ENCODE assay signal across 16 cellular contexts in genomic region chr2:202653890-202654289, GRCh38. TPM values are rescaled to one million over a fixed set of nuclear protein-coding genes. Genes with fewer than 3 reads are reported as not detected.
DNase-seq lines count a peak whose midpoint lies in the region; ATAC-seq and TF ChIP-seq lines count a peak whose summit lies in the region.
"Had no signal": no experiment of that assay in that cellular context is flagged by ENCODE, and none has a peak within 500 bp of the region (broad histone marks: within the 10 kb centered on the region; RNA-seq: fewer than 3 reads in every experiment).

No MANE protein-coding gene starts in this region.

- intact Hi-C loops in activated naive CD4-positive, alpha-beta T cell treated with anti-CD3 and anti-CD28 coated beads for 36 hours (cut with micrococcal nuclease) = no loop called here

- CTCF ChIA-PET in activated naive CD4-positive, alpha-beta T cell treated with anti-CD3 and anti-CD28 coated beads for 36 hours (lab: Charles Lee) = no interaction called here
- CTCF ChIA-PET in activated naive CD4-positive, alpha-beta T cell treated with anti-CD3 and anti-CD28 coated beads, Interleukin-2, amount 10 ng/mL, durations not matched to agents 7 days and 5 days (lab: Charles Lee) = no interaction called here
- CTCF ChIA-PET in T-cell (lab: Charles Lee) = no interaction called here

- POLR2A ChIA-PET in T-cell (lab: Charles Lee) = no interaction called here

- H3K4me1 Mint-ChIP-seq in activated naive CD4-positive, alpha-beta T cell treated with anti-CD3 and anti-CD28 coated beads for 36 hours (ENCODE audit: low read depth) = peaks cover 82% of the 10 kb centered on the region
- peaks cover 66% of the 10 kb centered on the region for H3K4me1 Mint-ChIP-seq in activated naive CD4-positive, alpha-beta T cell treated with anti-CD3 and anti-CD28 coated beads, Interleukin-2, amount 10 ng/mL, durations not matched to agents 7 days and 5 days
- peaks cover 80 to 96% (median 86%) of the 10 kb centered on the region in 3 donors for H3K4me1 Mint-ChIP-seq in T-cell
- peaks cover 38 to 88% of the 10 kb centered on the region in 2 donors for H3K4me1 Mint-ChIP-seq in stimulated activated naive B cell treated with anti-CD40 and anti-IgM and Interleukin-4, amounts not matched to agents 10 μg/mL and 1 μg/mL and 100 μg/mL, for 72 hours

- no peak for DNase-seq in activated naive CD4-positive, alpha-beta T cell treated with anti-CD3 and anti-CD28 coated beads for 36 hours
- DNase-seq in activated naive CD4-positive, alpha-beta T cell treated with anti-CD3 and anti-CD28 coated beads, Interleukin-2, amount 10 ng/mL, durations not matched to agents 7 days and 5 days = no peak
- no peak for DNase-seq in T-cell
- DNase-seq in astrocyte of the hippocampus (ENCODE audit: low read depth, low spot score) = peak; percentile 10
- DNase-seq in stimulated activated naive B cell treated with anti-CD40 and anti-IgM and Interleukin-4, amounts not matched to agents 10 μg/mL and 1 μg/mL and 100 μg/mL, for 72 hours = no peak
- no peak for DNase-seq in epidermal melanocyte (ENCODE audit: insufficient read length, low spot score)
- no peak for DNase-seq in erythroblast (lab: John Stamatoyannopoulos, UW)
- no peak for DNase-seq in activated CD4-positive, alpha-beta T cell treated with anti-CD3 and anti-CD28 coated beads for 1 hour
- DNase-seq: AML-193; CD4-positive, CD25-positive, alpha-beta regulatory T cell; DND-41; GDM1; GM23248; NCI-H1436 treated with DMSO at 0.1 percent for 48 hours; NCI-H2081; NCI-H510A treated with DMSO at 0.1 percent for 48 hours had no signal

- H3K9me3 Mint-ChIP-seq in activated naive CD4-positive, alpha-beta T cell treated with anti-CD3 and anti-CD28 coated beads for 36 hours = no peaks in the 10 kb centered on the region
- no peaks in the 10 kb centered on the region for H3K9me3 Mint-ChIP-seq in activated naive CD4-positive, alpha-beta T cell treated with anti-CD3 and anti-CD28 coated beads, Interleukin-2, amount 10 ng/mL, durations not matched to agents 7 days and 5 days
- H3K9me3 Mint-ChIP-seq in T-cell = no peaks in the 10 kb centered on the region
- no peaks in the 10 kb centered on the region for H3K9me3 Mint-ChIP-seq in stimulated activated naive B cell treated with anti-CD40 and anti-IgM and Interleukin-4, amounts not matched to agents 10 μg/mL and 1 μg/mL and 100 μg/mL, for 72 hours

- H3K27ac Mint-ChIP-seq in activated naive CD4-positive, alpha-beta T cell treated with anti-CD3 and anti-CD28 coated beads for 36 hours = peak overlapping the region; percentile 69
- no peak overlapping the region for H3K27ac Mint-ChIP-seq in activated naive CD4-positive, alpha-beta T cell treated with anti-CD3 and anti-CD28 coated beads, Interleukin-2, amount 10 ng/mL, durations not matched to agents 7 days and 5 days
- peak overlapping the region; percentile 65 to 68 for H3K27ac Mint-ChIP-seq in T-cell
- H3K27ac Mint-ChIP-seq in stimulated activated naive B cell treated with anti-CD40 and anti-IgM and Interleukin-4, amounts not matched to agents 10 μg/mL and 1 μg/mL and 100 μg/mL, for 72 hours = peak overlapping the region; percentile 34

- H3K4me3 Mint-ChIP-seq in activated naive CD4-positive, alpha-beta T cell treated with anti-CD3 and anti-CD28 coated beads for 36 hours = no peak overlapping the region
- H3K4me3 Mint-ChIP-seq in activated naive CD4-positive, alpha-beta T cell treated with anti-CD3 and anti-CD28 coated beads, Interleukin-2, amount 10 ng/mL, durations not matched to agents 7 days and 5 days = no peak overlapping the region
- peak overlapping the region in 2 of 3 donors; percentile 6 to 29 for H3K4me3 Mint-ChIP-seq in T-cell
- no peak overlapping the region for H3K4me3 Mint-ChIP-seq in stimulated activated naive B cell treated with anti-CD40 and anti-IgM and Interleukin-4, amounts not matched to agents 10 μg/mL and 1 μg/mL and 100 μg/mL, for 72 hours

- no peak for ATAC-seq in T-cell (replicated peaks in 1 of 4)
- ATAC-seq in stimulated activated naive B cell treated with anti-CD40 and anti-IgM and Interleukin-4, amounts not matched to agents 10 μg/mL and 1 μg/mL and 100 μg/mL, for 72 hours (replicated peaks) = no peak

- no peaks in the 10 kb centered on the region for H3K36me3 Mint-ChIP-seq in activated naive CD4-positive, alpha-beta T cell treated with anti-CD3 and anti-CD28 coated beads for 36 hours (ENCODE audit: low read depth)
- H3K36me3 Mint-ChIP-seq in activated naive CD4-positive, alpha-beta T cell treated with anti-CD3 and anti-CD28 coated beads, Interleukin-2, amount 10 ng/mL, durations not matched to agents 7 days and 5 days = peaks cover 16% of the 10 kb centered on the region
- H3K36me3 Mint-ChIP-seq in T-cell = peaks cover 3% of the 10 kb centered on the region
- no peaks in the 10 kb centered on the region for H3K36me3 Mint-ChIP-seq in stimulated activated naive B cell treated with anti-CD40 and anti-IgM and Interleukin-4, amounts not matched to agents 10 μg/mL and 1 μg/mL and 100 μg/mL, for 72 hours

- TF ChIP-seq POLR2A in erythroblast (IDR thresholded peaks at IDR 0.05; ENCODE audit: low read length) = no peak

- H3K27me3 Mint-ChIP-seq in activated naive CD4-positive, alpha-beta T cell treated with anti-CD3 and anti-CD28 coated beads for 36 hours (ENCODE audit: low read depth) = no peaks in the 10 kb centered on the region
- no peaks in the 10 kb centered on the region for H3K27me3 Mint-ChIP-seq in activated naive CD4-positive, alpha-beta T cell treated with anti-CD3 and anti-CD28 coated beads, Interleukin-2, amount 10 ng/mL, durations not matched to agents 7 days and 5 days
- no peaks in the 10 kb centered on the region for H3K27me3 Mint-ChIP-seq in T-cell
- no peaks in the 10 kb centered on the region for H3K27me3 Mint-ChIP-seq in stimulated activated naive B cell treated with anti-CD40 and anti-IgM and Interleukin-4, amounts not matched to agents 10 μg/mL and 1 μg/mL and 100 μg/mL, for 72 hours

RNA-seq across cellular contexts. Expression of gene FAM117B, which starts 19.1 kb away (rescaled TPM):
- 10 to 100 TPM; 12.3 to 14.2 TPM for total RNA-seq in activated naive CD4-positive, alpha-beta T cell treated with anti-CD3 and anti-CD28 coated beads for 36 hours
- total RNA-seq in T-cell = 10 to 100 TPM; 23.6 to 44.0 (median 28.4) TPM

Comparison
In these comparisons a context has a peak if more than half of its experiments do, and no peak if none do; other contexts are left out.
1. H3K4me3 Mint-ChIP-seq: peak in T-cell (2 of 3); none in activated naive CD4-positive, alpha-beta T cell treated with anti-CD3 and anti-CD28 coated beads for 36 hours (single experiment), activated naive CD4-positive, alpha-beta T cell treated with anti-CD3 and anti-CD28 coated beads, Interleukin-2, amount 10 ng/mL, durations not matched to agents 7 days and 5 days (single experiment) and stimulated activated naive B cell treated with anti-CD40 and anti-IgM and Interleukin-4, amounts not matched to agents 10 μg/mL and 1 μg/mL and 100 μg/mL, for 72 hours (0 of 2).